Comparison of ENCODE assay signal across 8 cellular contexts in genomic region chr14:49621114-49621881, GRCh38. TPM values are rescaled to one million over a fixed set of nuclear protein-coding genes. Genes with fewer than 3 reads are reported as not detected.
DNase-seq lines count a peak whose midpoint lies in the region; ATAC-seq and TF ChIP-seq lines count a peak whose summit lies in the region.

No MANE protein-coding gene starts in this region.

- H3K9me3 Mint-ChIP-seq in CD14-positive monocyte: peaks cover 0 to 2% (median 0%) of the 10 kb centered on the region in 7 donors

- H3K27ac ChIP-seq in hepatocyte: peak overlapping the region; percentile 97
- peak overlapping the region; percentile 96 for H3K27ac ChIP-seq in rectal smooth muscle tissue (ENCODE audit: low read depth, low read length)

- peak overlapping the region; percentile 92 to 98 for H3K4me3 Mint-ChIP-seq in CD14-positive monocyte

- peak overlapping the region; percentile 95 for H3K4me2 ChIP-seq in hepatocyte

- no peaks in the 10 kb centered on the region for H3K9me3 ChIP-seq in hepatocyte (ENCODE audit: low read depth)

- H3K27me3 ChIP-seq in hepatocyte (no peaks in the 10 kb centered on the region), rectal smooth muscle tissue (ENCODE audit: control insufficient read depth, insufficient read depth, low read length) (no peaks in the 10 kb centered on the region)

- H3K4me1 ChIP-seq in hepatocyte (ENCODE audit: insufficient read depth) (peaks cover 21% of the 10 kb centered on the region), rectal smooth muscle tissue (ENCODE audit: control insufficient read depth, insufficient read depth, low read length) (peaks cover 10% of the 10 kb centered on the region)

- DNase-seq in CD14-positive monocyte (ENCODE audit: low spot score) (peak; percentile 86), RKO (ENCODE audit: low spot score) (peak; percentile 80), amygdala (lab: John Stamatoyannopoulos, UW) (peak in 35 of 56 donors; percentile 11 to 73 (median 50)), hepatocyte (ENCODE audit: low spot score) (peak; percentile 74), iPS-NIHi11 (ENCODE audit: low spot score) (no peak)

- H3K79me2 ChIP-seq in hepatocyte: peaks cover 76% of the 10 kb centered on the region

- H2AFZ ChIP-seq in hepatocyte: peak overlapping the region; percentile 72

- H3K36me3 Mint-ChIP-seq in CD14-positive monocyte: peaks cover 24 to 44% of the 10 kb centered on the region in 2 donors

- intact Hi-C loops in CD14-positive monocyte (cut with micrococcal nuclease): loop anchor here (5.0 kb wide), 2 partner anchors 34 to 146 kb away; partner anchors contain the start of genes RPS29 (in 2 of the 2) and KLHDC2 (in 1 of the 2)

- H3K4me3 ChIP-seq in hepatocyte: peak overlapping the region; percentile 89
- peak overlapping the region; percentile 89 for H3K4me3 ChIP-seq in rectal smooth muscle tissue (ENCODE audit: low read length)

- ATAC-seq in GM19025 (IDR thresholded peaks at IDR 0.05; ENCODE audit: low read depth, unreplicated experiment) (peak; percentile 25), HG03280 (IDR thresholded peaks at IDR 0.05; ENCODE audit: unreplicated experiment) (peak; percentile 24)

- WGBS in hepatocyte (ENCODE audit: low lambda C conversion rate, missing lambda C conversion rate): 5% methylated on average over 51 of the region's 65 CpGs

- TF ChIP-seq CTCF in CD14-positive monocyte (IDR thresholded peaks at IDR 0.05): no peak
- no peak for TF ChIP-seq CTCF in hepatocyte (IDR thresholded peaks at IDR 0.05; ENCODE audit: poor library complexity)

- no peaks in the 10 kb centered on the region for H3K36me3 ChIP-seq in hepatocyte (replicated peaks; ENCODE audit: insufficient read depth, low read depth)
- H3K36me3 ChIP-seq in rectal smooth muscle tissue (ENCODE audit: control insufficient read depth, insufficient read depth, low read length): peaks cover 2% of the 10 kb centered on the region

- H3K9ac ChIP-seq in rectal smooth muscle tissue (ENCODE audit: low read length): peak overlapping the region; percentile 87

- H3K9me2 ChIP-seq in hepatocyte (replicated peaks; ENCODE audit: insufficient read depth): no peaks in the 10 kb centered on the region

- H4K20me1 ChIP-seq in hepatocyte (ENCODE audit: insufficient read depth, poor library complexity, severe bottlenecking): peaks cover 31% of the 10 kb centered on the region

- H3K27ac Mint-ChIP-seq in CD14-positive monocyte: peak overlapping the region; percentile 97 to 99 (median 99)

- no peaks in the 10 kb centered on the region for H3K27me3 Mint-ChIP-seq in CD14-positive monocyte (ENCODE audit: low read depth in 3 of 3)

- H3K4me1 Mint-ChIP-seq in CD14-positive monocyte: peaks cover 52% of the 10 kb centered on the region

RNA-seq across cellular contexts. Expression of gene MGAT2, which starts 0.7 kb away (rescaled TPM):
- polyA plus RNA-seq in CD14-positive monocyte (10 to 100 TPM; 36.3 to 38.0 TPM), hepatocyte (39.4 and 53.5 TPM in 2 replicates)
- total RNA-seq in hepatocyte: 74.9 and 81.3 TPM in 2 replicates

RNA-seq across cellular contexts. Expression of gene RPL36AL, which starts 0.9 kb away (rescaled TPM):
- polyA plus RNA-seq in CD14-positive monocyte: 100 to 1,000 TPM; 408 to 454 TPM
- total RNA-seq in hepatocyte: 175 and 208 TPM in 2 replicates
- 277 TPM in 2 replicates for polyA plus RNA-seq in hepatocyte

RNA-seq across cellular contexts. Expression of gene DNAAF2, which starts 13.7 kb away (rescaled TPM):
- polyA plus RNA-seq in CD14-positive monocyte (1 to 10 TPM; 6.8 to 6.9 TPM), hepatocyte (17.6 and 20.6 TPM in 2 replicates)
- total RNA-seq in hepatocyte: 16.7 and 19.8 TPM in 2 replicates

RNA-seq across cellular contexts. Expression of gene LRR1, which starts 22.6 kb away (rescaled TPM):
- polyA plus RNA-seq in CD14-positive monocyte (10 to 100 TPM; 10.5 to 12.7 TPM), hepatocyte (10.6 and 14.8 TPM in 2 replicates)
- 10.1 and 15.4 TPM in 2 replicates for total RNA-seq in hepatocyte

RNA-seq across cellular contexts. Expression of gene RPS29, which starts 35.1 kb away (rescaled TPM):
- 1,000 to 10,000 TPM; 2,325 to 2,965 TPM for polyA plus RNA-seq in CD14-positive monocyte
- 3,841 and 4,104 TPM in 2 replicates for total RNA-seq in hepatocyte
- 875 and 983 TPM in 2 replicates for polyA plus RNA-seq in hepatocyte
